In genomic region chr1:58821309-58821708, GRCh38 we compare ENCODE assay signal across 21 cellular contexts.
"Had no signal": no experiment of that assay in that cellular context is flagged by ENCODE, and none has a peak within 500 bp of the region (broad histone marks: within the 10 kb centered on the region; RNA-seq: fewer than 3 reads in every experiment).

No MANE protein-coding gene starts in this region.

- H3K27ac Mint-ChIP-seq: effector memory CD8-positive, alpha-beta T cell; endodermal cell had no signal

- H3K9me3 Mint-ChIP-seq: effector memory CD8-positive, alpha-beta T cell had no signal

- H3K27ac ChIP-seq: coronary artery, epithelial cell of prostate, gastrocnemius medialis, heart right ventricle, left lung, lower lobe of right lung had no signal

- DNase-seq: effector CD8-positive, alpha-beta T cell; effector memory CD8-positive, alpha-beta T cell; endodermal cell; erythroblast; esophagus squamous epithelium; foreskin fibroblast; foreskin melanocyte; gastrocnemius medialis; glutamatergic neuron; head of caudate nucleus; heart right ventricle; hippocampal formation; left cardiac atrium; left lung; left ventricle myocardium superior; lower lobe of right lung; mesendoderm; midbrain had no signal

- H3K36me3 ChIP-seq: esophagus squamous epithelium, gastrocnemius medialis, heart right ventricle, left lung, lower lobe of right lung had no signal

- H3K4me3 ChIP-seq: coronary artery, esophagus squamous epithelium, gastrocnemius medialis, heart right ventricle, left lung, lower lobe of right lung had no signal

- H3K27me3 ChIP-seq: esophagus squamous epithelium, gastrocnemius medialis, heart right ventricle, left lung had no signal

- H3K9me3 ChIP-seq: esophagus squamous epithelium, gastrocnemius medialis had no signal

- H3K27me3 Mint-ChIP-seq: effector memory CD8-positive, alpha-beta T cell had no signal

- ATAC-seq: effector memory CD8-positive, alpha-beta T cell; esophagus mucosa; gastrocnemius medialis; heart right ventricle; left cardiac atrium; left lung; left ventricle myocardium superior; lower lobe of right lung had no signal

- H3K4me3 Mint-ChIP-seq: effector memory CD8-positive, alpha-beta T cell; endodermal cell had no signal
